Comparison of ENCODE assay signal across 4 cellular contexts in the genomic region with DNA sequence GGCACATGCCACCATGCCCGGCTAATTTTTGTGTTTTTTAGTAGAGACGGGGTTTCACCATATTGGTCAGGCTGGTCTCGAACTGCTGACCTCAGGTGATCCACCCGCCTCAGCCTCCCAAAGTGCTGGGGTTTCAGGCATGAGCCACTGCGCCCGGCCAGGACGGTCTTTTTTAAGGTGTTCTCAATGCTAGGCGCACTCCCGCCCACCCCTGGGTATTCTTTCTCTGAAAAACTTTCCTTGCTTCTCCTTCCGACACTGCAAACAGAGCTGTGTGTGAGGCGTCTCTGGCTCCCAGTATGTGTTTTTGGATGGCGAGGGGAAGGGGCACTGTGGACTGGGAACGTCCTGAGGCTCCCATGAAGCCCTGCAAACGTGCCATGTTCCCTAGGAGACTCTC. TPM values are rescaled to one million over a fixed set of nuclear protein-coding genes. Genes with fewer than 3 reads are reported as not detected.
"Had no signal": no experiment of that assay in that cellular context is flagged by ENCODE, and none has a peak within 500 bp of the region (broad histone marks: within the 10 kb centered on the region; RNA-seq: fewer than 3 reads in every experiment).

No MANE protein-coding gene starts in this region.

RNA-seq across cellular contexts. Expression of gene RASL10A, which starts 2.3 kb away (rescaled TPM):
- total RNA-seq: osteoblast, osteocyte, smooth muscle cell had no signal

RNA-seq across cellular contexts. Expression of gene GAS2L1, which starts 11.4 kb away (rescaled TPM):
- total RNA-seq: naive thymus-derived CD8-positive, alpha-beta T cell had no signal
